ENCODE assay signal across 10 cellular contexts in the genomic region with DNA sequence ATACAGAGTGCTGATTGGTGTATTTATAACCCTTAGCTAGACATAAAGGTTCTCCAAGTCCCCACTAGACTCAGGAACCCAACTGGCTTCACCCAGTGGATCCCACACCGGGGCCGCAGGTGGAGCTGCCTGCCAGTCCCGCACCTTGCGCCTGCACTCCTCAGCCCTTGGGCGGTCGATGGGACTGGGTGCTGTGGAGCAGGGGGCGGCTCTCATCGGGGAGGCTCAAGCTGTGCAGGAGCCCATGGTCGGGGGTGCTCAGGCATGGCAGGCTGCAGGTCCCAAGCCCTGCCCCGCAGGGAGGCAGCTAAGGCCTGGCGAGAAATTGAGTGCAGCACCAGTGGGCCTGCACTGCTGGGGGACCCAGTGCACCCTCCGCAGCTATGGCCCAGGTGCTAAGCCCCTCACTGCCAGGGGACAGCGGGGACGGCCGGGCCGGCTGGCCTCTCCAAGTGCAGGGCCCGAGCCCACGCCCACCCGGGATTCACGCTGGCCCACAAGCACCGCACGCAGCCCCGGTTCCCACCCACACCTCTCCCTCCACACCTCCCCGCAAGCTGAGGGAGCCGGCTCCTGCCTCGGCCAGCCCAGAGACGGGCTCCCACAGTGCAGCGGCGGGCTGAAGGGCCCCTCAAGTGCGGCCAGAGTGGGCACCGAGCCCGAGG. TPM values are rescaled to one million over a fixed set of nuclear protein-coding genes. Genes with fewer than 3 reads are reported as not detected.
"Had no signal": no experiment of that assay in that cellular context is flagged by ENCODE, and none has a peak within 500 bp of the region (broad histone marks: within the 10 kb centered on the region; RNA-seq: fewer than 3 reads in every experiment).

No MANE protein-coding gene starts in this region.

RNA-seq across cellular contexts. Expression of a gene that starts 23.6 kb away (rescaled TPM):
- total RNA-seq: OCI-LY7, PC-3, PC-9, Peyer's patch, Right ventricle myocardium inferior, Right ventricle myocardium superior, RPMI7951, SJCRH30, SK-MEL-5 had no signal

RNA-seq across cellular contexts. Expression of a gene that starts 44.4 kb away (rescaled TPM):
- total RNA-seq: OCI-LY7, PC-3, PC-9, Peyer's patch, Right ventricle myocardium inferior, Right ventricle myocardium superior, RPMI7951, SJCRH30, SJSA1, SK-MEL-5 had no signal
